ENCODE assay signal across 24 cellular contexts in the genomic region with DNA sequence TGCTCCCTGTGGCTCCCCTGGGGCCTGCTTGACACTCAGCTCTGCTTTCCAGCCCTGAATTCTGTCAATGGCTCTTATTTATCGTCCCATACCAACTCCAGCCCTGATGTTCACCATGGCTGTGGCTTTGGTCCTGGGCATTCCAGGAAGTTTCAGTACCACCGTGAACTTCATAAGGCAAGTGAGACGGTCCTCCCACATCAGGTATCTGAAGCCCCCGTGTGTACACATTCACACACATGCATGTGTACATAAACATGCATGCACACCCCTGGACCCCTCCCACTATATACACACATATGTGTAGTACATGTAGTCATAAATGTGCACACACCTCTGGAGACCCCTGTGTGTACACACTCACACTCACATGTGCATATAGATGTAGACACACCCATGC.
"Had no signal": no experiment of that assay in that cellular context is flagged by ENCODE, and none has a peak within 500 bp of the region (broad histone marks: within the 10 kb centered on the region; RNA-seq: fewer than 3 reads in every experiment).

No MANE protein-coding gene starts in this region.

- H3K9me3 ChIP-seq: MG63, SK-N-SH had no signal

- H3K27me3 ChIP-seq: MG63 had no signal

- ATAC-seq: HepG2, Panc1, PC-3 had no signal

- H3K36me3 ChIP-seq: MG63 had no signal

- DNase-seq: IMR-90, Karpas-422, KG1, MG63, NCI-H1092, NCI-H1105 treated with DMSO at 0.1 percent for 48 hours, NCI-H1417 treated with DMSO at 0.1 percent for 48 hours, NCI-H146, NCI-H1694 treated with DMSO at 0.1 percent for 48 hours, NCI-H1930, NCI-H2081, NCI-H2107, NCI-H226, NCI-H446, NCI-H510A, NCI-H524 treated with DMSO at 0.1 percent for 48 hours, NCI-H69, NCI-H774, PC-3, SHP77, SK-N-SH had no signal

- H3K27ac ChIP-seq: RWPE1 had no signal

- H3K4me3 ChIP-seq: MG63 had no signal
